Comparison of ENCODE assay signal across 10 cellular contexts in the genomic region with DNA sequence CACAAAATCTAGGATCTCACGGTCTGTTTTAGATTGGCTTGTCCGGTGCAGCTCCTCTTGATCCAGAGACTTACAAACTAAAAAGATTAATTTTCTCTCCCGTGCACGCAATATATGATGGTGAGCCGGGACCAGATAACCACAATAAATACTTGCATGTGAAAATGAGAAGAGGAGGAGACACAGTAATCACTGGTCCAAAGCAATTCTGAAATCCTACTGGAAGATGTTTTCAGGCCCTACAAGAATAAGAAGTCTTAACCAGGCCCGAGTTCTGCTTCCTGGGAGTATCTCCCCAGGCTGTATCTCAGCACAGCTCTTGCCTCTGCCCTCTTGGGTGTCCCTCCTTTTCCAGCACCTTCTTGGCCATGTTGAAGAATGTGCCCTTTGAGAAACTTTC. TPM values are rescaled to one million over a fixed set of nuclear protein-coding genes. Genes with fewer than 3 reads are reported as not detected.
DNase-seq lines count a peak whose midpoint lies in the region; ATAC-seq and TF ChIP-seq lines count a peak whose summit lies in the region.
"Had no signal": no experiment of that assay in that cellular context is flagged by ENCODE, and none has a peak within 500 bp of the region (broad histone marks: within the 10 kb centered on the region; RNA-seq: fewer than 3 reads in every experiment).

No MANE protein-coding gene starts in this region.

- ATAC-seq in activated naive CD4-positive, alpha-beta T cell treated with anti-CD3 and anti-CD28 coated beads, Interleukin-2, amount 50 U/mL, for 72 hours = no peak
- ATAC-seq in left lung (no peak), HG02642 (IDR thresholded peaks at IDR 0.05; ENCODE audit: poor library complexity, unreplicated experiment) (no peak)

- H3K27me3 ChIP-seq in left lung (no peaks in the 10 kb centered on the region), thymus (ENCODE audit: control insufficient read depth, insufficient read depth) (no peaks in the 10 kb centered on the region)

- H3K27me3 Mint-ChIP-seq in activated naive CD4-positive, alpha-beta T cell treated with anti-CD3 and anti-CD28 coated beads for 36 hours (ENCODE audit: low read depth) = no peaks in the 10 kb centered on the region

- H3K4me3 ChIP-seq in left lung (peak overlapping the region; percentile 91 to 99), thymus (ENCODE audit: low read length) (peak overlapping the region; percentile 63)

- H3K4me1 Mint-ChIP-seq in activated naive CD4-positive, alpha-beta T cell treated with anti-CD3 and anti-CD28 coated beads for 36 hours (ENCODE audit: low read depth) = peaks cover 20% of the 10 kb centered on the region

- no peak overlapping the region for H3K27ac Mint-ChIP-seq in activated naive CD4-positive, alpha-beta T cell treated with anti-CD3 and anti-CD28 coated beads for 36 hours
- H3K27ac Mint-ChIP-seq in activated naive CD4-positive, alpha-beta T cell treated with anti-CD3 and anti-CD28 coated beads, Interleukin-2, amount 50 U/mL, for 72 hours = peak overlapping the region; percentile 99

- H3K4me1 ChIP-seq in left lung (peaks cover 13 to 24% of the 10 kb centered on the region in 2 donors), thymus (ENCODE audit: control insufficient read depth, insufficient read depth, low read length) (peaks cover 9% of the 10 kb centered on the region)

- TF ChIP-seq CTCF in left lung (IDR thresholded peaks at IDR 0.05) = no peak

- no peaks in the 10 kb centered on the region for H3K9me3 Mint-ChIP-seq in activated naive CD4-positive, alpha-beta T cell treated with anti-CD3 and anti-CD28 coated beads for 36 hours
- H3K9me3 Mint-ChIP-seq in activated naive CD4-positive, alpha-beta T cell treated with anti-CD3 and anti-CD28 coated beads, Interleukin-2, amount 50 U/mL, for 72 hours = no peaks in the 10 kb centered on the region

- no peaks in the 10 kb centered on the region for H3K9me3 ChIP-seq in left lung
- no peaks in the 10 kb centered on the region for H3K9me3 ChIP-seq in thymus (ENCODE audit: control insufficient read depth)

- CTCF ChIA-PET in activated naive CD4-positive, alpha-beta T cell treated with anti-CD3 and anti-CD28 coated beads for 36 hours (lab: Charles Lee) = interaction anchor here (1.0 kb wide), 1 partner anchor 12 kb away, joined by 3 read pairs; the partner anchor contains the start of gene NDUFV3

- H3K27ac ChIP-seq in left lung (no peak overlapping the region), thymus (ENCODE audit: low read depth) (no peak overlapping the region), caudate nucleus (ENCODE audit: low read depth, low read length) (no peak overlapping the region)

- DNase-seq in activated naive CD4-positive, alpha-beta T cell treated with anti-CD3 and anti-CD28 coated beads for 36 hours = no peak
- DNase-seq in activated naive CD4-positive, alpha-beta T cell (lab: John Stamatoyannopoulos, UW) = no peak
- no peak for DNase-seq in activated naive CD4-positive, alpha-beta T cell treated with anti-CD3 and anti-CD28 coated beads, Interleukin-2, amount 50 U/mL, for 72 hours (ENCODE audit: low spot score in 2 of 2)
- DNase-seq in left lung = no peak
- no peak for DNase-seq in hepatic stellate cell (ENCODE audit: low spot score)
- DNase-seq in caudate nucleus (lab: John Stamatoyannopoulos, UW) = no peak
- DNase-seq: left colon; stimulated activated CD8-positive, alpha-beta memory T cell treated with anti-CD3 and anti-CD28 coated beads, Interleukin-4, amount 100 ng/mL, for 48 hours had no signal

- WGBS in thymus = 98% methylated on average over 6 of the region's 6 CpGs

- intact Hi-C loops in activated naive CD4-positive, alpha-beta T cell treated with anti-CD3 and anti-CD28 coated beads for 36 hours (cut with micrococcal nuclease) = no loop called here
- intact Hi-C loops in left lung (cut with DNase I) = no loop called here

- peaks cover 20% of the 10 kb centered on the region for H3K36me3 Mint-ChIP-seq in activated naive CD4-positive, alpha-beta T cell treated with anti-CD3 and anti-CD28 coated beads for 36 hours (ENCODE audit: low read depth)
- peaks cover 20% of the 10 kb centered on the region in 2 donors for H3K36me3 Mint-ChIP-seq in activated naive CD4-positive, alpha-beta T cell treated with anti-CD3 and anti-CD28 coated beads, Interleukin-2, amount 50 U/mL, for 72 hours

- H3K36me3 ChIP-seq in left lung (peaks cover 0 to 13% of the 10 kb centered on the region in 2 donors), thymus (ENCODE audit: control insufficient read depth, insufficient read depth) (no peaks in the 10 kb centered on the region)

- H3K4me3 Mint-ChIP-seq in activated naive CD4-positive, alpha-beta T cell treated with anti-CD3 and anti-CD28 coated beads for 36 hours = peak overlapping the region; percentile 97

RNA-seq across cellular contexts. Expression of gene WDR4, which starts 1.0 kb away (rescaled TPM):
- total RNA-seq in activated naive CD4-positive, alpha-beta T cell treated with anti-CD3 and anti-CD28 coated beads for 36 hours = 10 to 100 TPM; 38.6 to 38.7 TPM
- total RNA-seq in activated naive CD4-positive, alpha-beta T cell treated with anti-CD3 and anti-CD28 coated beads, Interleukin-2, amount 50 U/mL, for 72 hours = 10 to 100 TPM; 25.6 to 38.7 TPM
- total RNA-seq in left lung = 10 to 100 TPM; 14.6 to 30.7 TPM
- 11.8 TPM for polyA plus RNA-seq in thymus

RNA-seq across cellular contexts. Expression of gene NDUFV3, which starts 12.8 kb away (rescaled TPM):
- total RNA-seq in activated naive CD4-positive, alpha-beta T cell treated with anti-CD3 and anti-CD28 coated beads for 36 hours = 10 to 100 TPM; 11.5 to 12.5 TPM
- 10 to 100 TPM; 25.3 to 25.7 TPM for total RNA-seq in activated naive CD4-positive, alpha-beta T cell treated with anti-CD3 and anti-CD28 coated beads, Interleukin-2, amount 50 U/mL, for 72 hours
- 10 to 100 TPM; 36.6 to 37.9 TPM for total RNA-seq in left lung
- 23.9 TPM for polyA plus RNA-seq in thymus

RNA-seq across cellular contexts. Expression of gene ERVH48-1, which starts 45.1 kb away (rescaled TPM):
- under 1 TPM in 1 of 2 experiments, not detected in 1; 0.17 TPM for total RNA-seq in activated naive CD4-positive, alpha-beta T cell treated with anti-CD3 and anti-CD28 coated beads for 36 hours
- total RNA-seq in activated naive CD4-positive, alpha-beta T cell treated with anti-CD3 and anti-CD28 coated beads, Interleukin-2, amount 50 U/mL, for 72 hours = 1 to 10 TPM in 1 of 2 donors, under 1 TPM in 1; 0.18 to 2.7 TPM
- total RNA-seq in left lung = not detected
- 1.1 TPM for polyA plus RNA-seq in thymus
- total RNA-seq: left colon had no signal
